8 cellular contexts compared by ENCODE assay signal in genomic region chr2:152407204-152407721, GRCh38.
DNase-seq lines count a peak whose midpoint lies in the region; ATAC-seq, FAIRE-seq and TF ChIP-seq lines count a peak whose summit lies in the region.

No MANE protein-coding gene starts in this region.

- H3K4me3 Mint-ChIP-seq in astrocyte (ENCODE audit: unreplicated experiment): peak overlapping the region; percentile 55
- peak overlapping the region; percentile 75 for H3K4me3 Mint-ChIP-seq in stimulated activated memory B cell treated with anti-CD40 and anti-IgM and Interleukin-4, amounts not matched to agents 10 μg/mL and 1 μg/mL and 100 μg/mL, for 72 hours
- no peak overlapping the region for H3K4me3 Mint-ChIP-seq in CD8-positive, alpha-beta T cell

- no peaks in the 10 kb centered on the region for H3K9me3 Mint-ChIP-seq in astrocyte (ENCODE audit: unreplicated experiment)
- no peaks in the 10 kb centered on the region for H3K9me3 Mint-ChIP-seq in stimulated activated memory B cell treated with anti-CD40 and anti-IgM and Interleukin-4, amounts not matched to agents 10 μg/mL and 1 μg/mL and 100 μg/mL, for 72 hours
- H3K9me3 Mint-ChIP-seq in CD8-positive, alpha-beta T cell: no peaks in the 10 kb centered on the region

- no peak overlapping the region for H2AFZ ChIP-seq in astrocyte (ENCODE audit: low read depth, low read length)

- peaks cover 69% of the 10 kb centered on the region for H3K4me1 Mint-ChIP-seq in astrocyte (ENCODE audit: low read depth, unreplicated experiment)
- H3K4me1 Mint-ChIP-seq in stimulated activated memory B cell treated with anti-CD40 and anti-IgM and Interleukin-4, amounts not matched to agents 10 μg/mL and 1 μg/mL and 100 μg/mL, for 72 hours: peaks cover 24% of the 10 kb centered on the region
- H3K4me1 Mint-ChIP-seq in CD8-positive, alpha-beta T cell (ENCODE audit: low read depth): no peaks in the 10 kb centered on the region

- H3K9me3 ChIP-seq in astrocyte (ENCODE audit: insufficient read depth, low read depth, low read length) (no peaks in the 10 kb centered on the region), iPS-20b (ENCODE audit: insufficient read depth, low read depth, low read length) (no peaks in the 10 kb centered on the region)
- no peaks in the 10 kb centered on the region for H3K9me3 ChIP-seq in CD8-positive, alpha-beta T cell (ENCODE audit: low read length)

- CTCF ChIA-PET in CD8-positive, alpha-beta T cell (lab: Charles Lee): no interaction called here

- no peaks in the 10 kb centered on the region for H3K27me3 Mint-ChIP-seq in astrocyte (ENCODE audit: low read depth, unreplicated experiment)
- H3K27me3 Mint-ChIP-seq in stimulated activated memory B cell treated with anti-CD40 and anti-IgM and Interleukin-4, amounts not matched to agents 10 μg/mL and 1 μg/mL and 100 μg/mL, for 72 hours: no peaks in the 10 kb centered on the region
- peaks cover 3% of the 10 kb centered on the region for H3K27me3 Mint-ChIP-seq in CD8-positive, alpha-beta T cell (ENCODE audit: low read depth)

- DNase-seq in GM12864 (ENCODE audit: low read depth) (peak; percentile 54), HTR-8/SVneo (ENCODE audit: insufficient read length, low spot score) (peak; percentile 43), astrocyte (ENCODE audit: low read depth) (peak; percentile 42), OCI-M2 (lab: John Stamatoyannopoulos, UW; ENCODE audit: unreplicated experiment) (no peak)
- DNase-seq in CD8-positive, alpha-beta T cell: no peak

- no peaks in the 10 kb centered on the region for H3K27me3 ChIP-seq in astrocyte (ENCODE audit: insufficient read depth, low read length)
- no peaks in the 10 kb centered on the region for H3K27me3 ChIP-seq in iPS-20b (ENCODE audit: insufficient read depth, low read length)
- H3K27me3 ChIP-seq in CD8-positive, alpha-beta T cell (ENCODE audit: insufficient read depth, low read length): no peaks in the 10 kb centered on the region

- H3K27ac ChIP-seq in astrocyte (ENCODE audit: low read depth, low read length) (no peak overlapping the region), iPS-20b (ENCODE audit: low read length) (peak overlapping the region; percentile 13)
- H3K27ac ChIP-seq in CD8-positive, alpha-beta T cell (ENCODE audit: low read depth, low read length): no peak overlapping the region

- no peak for TF ChIP-seq CTCF in GM12864 (IDR thresholded peaks at IDR 0.05; ENCODE audit: low read depth, low read length, missing control alignments)
- no peak for TF ChIP-seq CTCF in astrocyte (IDR thresholded peaks at IDR 0.05; ENCODE audit: insufficient read depth, low read depth, low read length)
- no peak for TF ChIP-seq CTCF in CD8-positive, alpha-beta T cell (IDR thresholded peaks at IDR 0.05)

- peak; percentile 79 for ATAC-seq in GM21528 (IDR thresholded peaks at IDR 0.05; ENCODE audit: low FRiP score, unreplicated experiment)
- ATAC-seq in stimulated activated memory B cell treated with anti-CD40 and anti-IgM and Interleukin-4, amounts not matched to agents 10 μg/mL and 1 μg/mL and 100 μg/mL, for 72 hours: peak; percentile 82
- no peak for ATAC-seq in CD8-positive, alpha-beta T cell

- H3K36me3 ChIP-seq in astrocyte (ENCODE audit: insufficient read depth, low read length): no peaks in the 10 kb centered on the region
- no peaks in the 10 kb centered on the region for H3K36me3 ChIP-seq in iPS-20b (ENCODE audit: insufficient read depth, low read depth, low read length)
- H3K36me3 ChIP-seq in CD8-positive, alpha-beta T cell (ENCODE audit: insufficient read depth, low read length): no peaks in the 10 kb centered on the region

- POLR2A ChIA-PET in CD8-positive, alpha-beta T cell (lab: Charles Lee): no interaction called here

- intact Hi-C loops in CD8-positive, alpha-beta T cell (cut with DNase I, micrococcal nuclease): no loop called here

- H3K4me2 ChIP-seq in astrocyte (ENCODE audit: low read length): peak overlapping the region; percentile 72

- peaks cover 89% of the 10 kb centered on the region for H3K79me2 ChIP-seq in astrocyte (ENCODE audit: insufficient read depth, low read length)

- peak overlapping the region; percentile 42 for H3K4me3 ChIP-seq in GM12864 (ENCODE audit: low read depth, low read length)
- H3K4me3 ChIP-seq in astrocyte (ENCODE audit: insufficient read depth, low read depth, low read length): peak overlapping the region; percentile 35
- peak overlapping the region; percentile 38; the same call in 1 of the 2 replicates for H3K4me3 ChIP-seq in iPS-20b (ENCODE audit: low read length)
- H3K4me3 ChIP-seq in CD8-positive, alpha-beta T cell (ENCODE audit: low read depth, low read length): no peak overlapping the region

- H4K20me1 ChIP-seq in astrocyte (ENCODE audit: insufficient read depth, low read length): peaks cover 31% of the 10 kb centered on the region

- H3K4me1 ChIP-seq in astrocyte (ENCODE audit: insufficient read depth, low read length): peaks cover 26% of the 10 kb centered on the region
- H3K4me1 ChIP-seq in iPS-20b (ENCODE audit: insufficient read depth, low read length): peaks cover 53% of the 10 kb centered on the region
- H3K4me1 ChIP-seq in CD8-positive, alpha-beta T cell (ENCODE audit: insufficient read depth, low read length): no peaks in the 10 kb centered on the region

- no peak for FAIRE-seq in HTR-8/SVneo (lab: Jason Lieb, UNC)
- FAIRE-seq in astrocyte (lab: Jason Lieb, UNC): no peak

- H3K9ac ChIP-seq in astrocyte (ENCODE audit: low read length) (peak overlapping the region; percentile 35), iPS-20b (ENCODE audit: low read depth, low read length) (peak overlapping the region; percentile 50; the same call in 1 of the 2 replicates)

- H3K36me3 Mint-ChIP-seq in astrocyte (ENCODE audit: low read depth, unreplicated experiment): no peaks in the 10 kb centered on the region
- no peaks in the 10 kb centered on the region for H3K36me3 Mint-ChIP-seq in stimulated activated memory B cell treated with anti-CD40 and anti-IgM and Interleukin-4, amounts not matched to agents 10 μg/mL and 1 μg/mL and 100 μg/mL, for 72 hours
- H3K36me3 Mint-ChIP-seq in CD8-positive, alpha-beta T cell: no peaks in the 10 kb centered on the region

- H3K27ac Mint-ChIP-seq in astrocyte (ENCODE audit: unreplicated experiment): peak overlapping the region; percentile 84
- H3K27ac Mint-ChIP-seq in stimulated activated memory B cell treated with anti-CD40 and anti-IgM and Interleukin-4, amounts not matched to agents 10 μg/mL and 1 μg/mL and 100 μg/mL, for 72 hours: peak overlapping the region; percentile 74
- H3K27ac Mint-ChIP-seq in CD8-positive, alpha-beta T cell: no peak overlapping the region

Comparison
In these comparisons a context has a peak if more than half of its experiments do, and no peak if none do; other contexts are left out.
1. DNase-seq: peak in GM12864 (single experiment), HTR-8/SVneo (single experiment) and astrocyte (single experiment); none in OCI-M2 (single experiment) and CD8-positive, alpha-beta T cell (0 of 7).